Comparison of ENCODE assay signal across 18 cellular contexts in genomic region chr7:55494951-55495350, GRCh38.
"Had no signal": no experiment of that assay in that cellular context is flagged by ENCODE, and none has a peak within 500 bp of the region (broad histone marks: within the 10 kb centered on the region; RNA-seq: fewer than 3 reads in every experiment).

No MANE protein-coding gene starts in this region.

- H3K9me3 Mint-ChIP-seq: activated CD4-positive, alpha-beta T cell treated with anti-CD3 and anti-CD28 coated beads, Interleukin-2, amount 10 ng/mL, durations not matched to agents 7 days and 5 days; natural killer cell treated with Interleukin-12 subunit alpha and Interleukin-12 subunit beta and Interleukin-15 and Interleukin-18, amount 100 ng/mL, for 72 hours; WTC11 had no signal

- H3K27ac Mint-ChIP-seq: WTC11 had no signal

- H3K27ac ChIP-seq: adrenal gland, cardiac muscle cell, dorsolateral prefrontal cortex, esophagus muscularis mucosa, left ventricle myocardium inferior, suprapubic skin had no signal

- H3K4me3 ChIP-seq: adrenal gland, cardiac muscle cell, dorsolateral prefrontal cortex, esophagus muscularis mucosa, left ventricle myocardium inferior, suprapubic skin had no signal

- H3K36me3 ChIP-seq: cardiac muscle cell had no signal

- H3K9me3 ChIP-seq: adrenal gland, esophagus muscularis mucosa, left ventricle myocardium inferior, suprapubic skin had no signal

- DNase-seq: activated CD4-positive, alpha-beta T cell treated with anti-CD3 and anti-CD28 coated beads, Interleukin-2, amount 10 ng/mL, durations not matched to agents 7 days and 5 days; activated effector memory CD4-positive, alpha-beta T cell treated with anti-CD3 and anti-CD28 coated beads, Interleukin-2, amount 50 U/mL, for 16 hours; adrenal gland; hippocampal formation; kidney; left ventricle myocardium inferior; mesenchymal stem cell; retina; stimulated activated CD4-positive, alpha-beta T cell treated with anti-CD3 and anti-CD28 coated beads, Interleukin-4, amount 100 ng/mL, for 1 hour; stimulated activated naive CD8-positive, alpha-beta T cell treated with anti-CD3 and anti-CD28 coated beads, Interleukin-15, Interleukin-2, amounts not matched to agents 100 U/mL and 50 U/mL, for 24 hours; T-helper 2 cell; trophoblast cell had no signal

- H3K4me3 Mint-ChIP-seq: activated CD4-positive, alpha-beta T cell treated with anti-CD3 and anti-CD28 coated beads, Interleukin-2, amount 10 ng/mL, durations not matched to agents 7 days and 5 days; natural killer cell treated with Interleukin-12 subunit alpha and Interleukin-12 subunit beta and Interleukin-15 and Interleukin-18, amount 100 ng/mL, for 72 hours; WTC11 had no signal

- H3K27me3 Mint-ChIP-seq: activated CD4-positive, alpha-beta T cell treated with anti-CD3 and anti-CD28 coated beads, Interleukin-2, amount 10 ng/mL, durations not matched to agents 7 days and 5 days; natural killer cell treated with Interleukin-12 subunit alpha and Interleukin-12 subunit beta and Interleukin-15 and Interleukin-18, amount 100 ng/mL, for 72 hours had no signal

- H3K27me3 ChIP-seq: adrenal gland, cardiac muscle cell, dorsolateral prefrontal cortex, esophagus muscularis mucosa, suprapubic skin had no signal

- ATAC-seq: natural killer cell treated with Interleukin-12 subunit alpha and Interleukin-12 subunit beta and Interleukin-15 and Interleukin-18, amount 100 ng/mL, for 72 hours; stimulated activated naive CD8-positive, alpha-beta T cell treated with anti-CD3 and anti-CD28 coated beads, Interleukin-15, Interleukin-2, amounts not matched to agents 100 U/mL and 50 U/mL, for 24 hours; WTC11 had no signal

- H3K4me1 ChIP-seq: adrenal gland, suprapubic skin had no signal

- FAIRE-seq: kidney had no signal
